Comparison of ENCODE assay signal across 22 cellular contexts in genomic region chr19:49629659-49630058, GRCh38. TPM values are rescaled to one million over a fixed set of nuclear protein-coding genes. Genes with fewer than 3 reads are reported as not detected.
"Had no signal": no experiment of that assay in that cellular context is flagged by ENCODE, and none has a peak within 500 bp of the region (broad histone marks: within the 10 kb centered on the region; RNA-seq: fewer than 3 reads in every experiment).

No MANE protein-coding gene starts in this region.

- H3K9me3 Mint-ChIP-seq: activated naive CD4-positive, alpha-beta T cell treated with anti-CD3 and anti-CD28 coated beads, Interleukin-2, amount 10 ng/mL, durations not matched to agents 7 days and 5 days; activated T-cell treated with anti-CD3 and anti-CD28 coated beads, Interleukin-2, amount 50 U/mL, for 4 hours; endodermal cell; stimulated activated naive CD8-positive, alpha-beta T cell treated with anti-CD3 and anti-CD28 coated beads, Interleukin-15, amount 100 ng/mL, for 72 hours had no signal

- H3K36me3 ChIP-seq: ovary had no signal

- H3K4me3 ChIP-seq: adrenal gland, dorsolateral prefrontal cortex, lower lobe of right lung, ovary, psoas muscle, sigmoid colon, suprapubic skin had no signal

- H3K27me3 Mint-ChIP-seq: activated naive CD4-positive, alpha-beta T cell treated with anti-CD3 and anti-CD28 coated beads, Interleukin-2, amount 10 ng/mL, durations not matched to agents 7 days and 5 days; stimulated activated naive CD8-positive, alpha-beta T cell treated with anti-CD3 and anti-CD28 coated beads, Interleukin-15, amount 100 ng/mL, for 72 hours had no signal

- H3K9me3 ChIP-seq: adrenal gland, lower lobe of right lung, ovary, psoas muscle, sigmoid colon, suprapubic skin had no signal

- DNase-seq: activated CD4-positive, alpha-beta T cell treated with anti-CD3 and anti-CD28 coated beads, Interleukin-2, amount 50 U/mL, for 1 hour; activated CD4-positive, CD25-positive, alpha-beta regulatory T cell treated with anti-CD3 and anti-CD28 coated beads, Interleukin-2, amount 50 U/mL, for 72 hours; activated CD8-positive, alpha-beta memory T cell treated with anti-CD3 and anti-CD28 coated beads, Interleukin-2, amount 50 U/mL, for 4 hours; activated naive CD4-positive, alpha-beta T cell treated with anti-CD3 and anti-CD28 coated beads, Interleukin-2, amount 10 ng/mL, durations not matched to agents 7 days and 5 days; activated T-cell treated with anti-CD3 and anti-CD28 coated beads, Interleukin-2, amount 50 U/mL, for 4 hours; adrenal gland; dorsolateral prefrontal cortex; endodermal cell; foreskin keratinocyte; hippocampal formation; left cardiac atrium; lower lobe of right lung; ovary; psoas muscle; sigmoid colon; stimulated activated CD4-positive, alpha-beta T cell treated with anti-CD3 and anti-CD28 coated beads, Interleukin-1b, Interleukin-23, amount 100 ng/mL, for 48 hours; stimulated activated CD8-positive, alpha-beta memory T cell treated with anti-CD3 and anti-CD28 coated beads, Interleukin-4, amount 100 ng/mL, for 48 hours; stimulated activated naive CD8-positive, alpha-beta T cell treated with anti-CD3 and anti-CD28 coated beads, Interleukin-15, amount 100 ng/mL, for 72 hours; T1000; trophoblast cell had no signal

- H3K4me1 Mint-ChIP-seq: activated naive CD4-positive, alpha-beta T cell treated with anti-CD3 and anti-CD28 coated beads, Interleukin-2, amount 10 ng/mL, durations not matched to agents 7 days and 5 days; endodermal cell; stimulated activated naive CD8-positive, alpha-beta T cell treated with anti-CD3 and anti-CD28 coated beads, Interleukin-15, amount 100 ng/mL, for 72 hours had no signal

- H3K27me3 ChIP-seq: adrenal gland, dorsolateral prefrontal cortex, foreskin keratinocyte, ovary, sigmoid colon, suprapubic skin had no signal

- H3K4me3 Mint-ChIP-seq: activated naive CD4-positive, alpha-beta T cell treated with anti-CD3 and anti-CD28 coated beads, Interleukin-2, amount 10 ng/mL, durations not matched to agents 7 days and 5 days; activated T-cell treated with anti-CD3 and anti-CD28 coated beads, Interleukin-2, amount 50 U/mL, for 4 hours; endodermal cell; stimulated activated naive CD8-positive, alpha-beta T cell treated with anti-CD3 and anti-CD28 coated beads, Interleukin-15, amount 100 ng/mL, for 72 hours had no signal

- H3K4me1 ChIP-seq: foreskin keratinocyte, psoas muscle had no signal

- H3K27ac ChIP-seq: adrenal gland, foreskin keratinocyte, lower lobe of right lung, ovary, psoas muscle, suprapubic skin had no signal

- ATAC-seq: activated T-cell treated with anti-CD3 and anti-CD28 coated beads, Interleukin-2, amount 50 U/mL, for 4 hours; foreskin keratinocyte; left cardiac atrium; lower lobe of right lung; psoas muscle; stimulated activated naive CD8-positive, alpha-beta T cell treated with anti-CD3 and anti-CD28 coated beads, Interleukin-15, amount 100 ng/mL, for 72 hours had no signal

- H3K27ac Mint-ChIP-seq: activated naive CD4-positive, alpha-beta T cell treated with anti-CD3 and anti-CD28 coated beads, Interleukin-2, amount 10 ng/mL, durations not matched to agents 7 days and 5 days; endodermal cell; stimulated activated naive CD8-positive, alpha-beta T cell treated with anti-CD3 and anti-CD28 coated beads, Interleukin-15, amount 100 ng/mL, for 72 hours had no signal

RNA-seq across cellular contexts. Expression of gene RRAS, which starts 10.3 kb away (rescaled TPM):
- polyA plus RNA-seq: neural cell had no signal
